In genomic region chr4:25233737-25234389, GRCh38 we compare ENCODE assay signal across 8 cellular contexts. TPM values are rescaled to one million over a fixed set of nuclear protein-coding genes. Genes with fewer than 3 reads are reported as not detected.
DNase-seq lines count a peak whose midpoint lies in the region; ATAC-seq and TF ChIP-seq lines count a peak whose summit lies in the region.

PI4K2B (plus strand) TSS chr4:25234033; CDS start chr4:25234164, 131 bp downstream.

- intact Hi-C loops in testis (cut with DNase I; ENCODE audit: low total_unique reads) = no loop called here

- CTCF ChIA-PET in activated naive CD4-positive, alpha-beta T cell treated with anti-CD3 and anti-CD28 coated beads, Interleukin-2, amount 10 ng/mL, durations not matched to agents 7 days and 5 days (lab: Charles Lee) = interaction anchor here (1.1 to 3.6 kb wide), 3 partner anchors 21 to 79 kb away, joined by 3 to 13 read pairs (median 13); partner anchors contain the start of genes SEPSECS and ZCCHC4

- H3K36me3 Mint-ChIP-seq in HFFc6 (ENCODE audit: low read depth) = peaks cover 42% of the 10 kb centered on the region
- H3K36me3 Mint-ChIP-seq in activated naive CD4-positive, alpha-beta T cell treated with anti-CD3 and anti-CD28 coated beads, Interleukin-2, amount 10 ng/mL, durations not matched to agents 7 days and 5 days = peaks cover 37% of the 10 kb centered on the region

- H3K4me1 ChIP-seq in testis = no peaks in the 10 kb centered on the region

- H3K36me3 ChIP-seq in SK-N-MC (ENCODE audit: insufficient read depth, low read length) = no peaks in the 10 kb centered on the region
- no peaks in the 10 kb centered on the region for H3K36me3 ChIP-seq in testis (ENCODE audit: low read depth, missing control alignments)

- H3K27me3 Mint-ChIP-seq in HFFc6 (ENCODE audit: insufficient read depth) = no peaks in the 10 kb centered on the region; the same call in 1 of the 2 replicates
- H3K27me3 Mint-ChIP-seq in activated naive CD4-positive, alpha-beta T cell treated with anti-CD3 and anti-CD28 coated beads, Interleukin-2, amount 10 ng/mL, durations not matched to agents 7 days and 5 days = no peaks in the 10 kb centered on the region

- peaks cover 27% of the 10 kb centered on the region for H3K4me1 Mint-ChIP-seq in HFFc6 (ENCODE audit: low read depth)
- peaks cover 40% of the 10 kb centered on the region for H3K4me1 Mint-ChIP-seq in activated naive CD4-positive, alpha-beta T cell treated with anti-CD3 and anti-CD28 coated beads, Interleukin-2, amount 10 ng/mL, durations not matched to agents 7 days and 5 days

- H3K27ac Mint-ChIP-seq in HFFc6 = peak within 1 kb of the TSS; percentile 79
- peak within 1 kb of the TSS; percentile 96 for H3K27ac Mint-ChIP-seq in activated naive CD4-positive, alpha-beta T cell treated with anti-CD3 and anti-CD28 coated beads, Interleukin-2, amount 10 ng/mL, durations not matched to agents 7 days and 5 days

- peak; percentile 63 for DNase-seq in GM04504 (ENCODE audit: low read depth)
- peak; percentile 70 for DNase-seq in HFFc6
- peak; percentile 95 for DNase-seq in NB4 (ENCODE audit: low read depth)
- no peak for DNase-seq in SK-N-MC (ENCODE audit: low read depth, low spot score)
- DNase-seq in activated naive CD4-positive, alpha-beta T cell treated with anti-CD3 and anti-CD28 coated beads, Interleukin-2, amount 10 ng/mL, durations not matched to agents 7 days and 5 days = peak; percentile 93
- peak; percentile 95 for DNase-seq in germinal center (ENCODE audit: low spot score)
- peak; percentile 75 for DNase-seq in omental fat pad (ENCODE audit: low spot score)
- DNase-seq in testis = peak; percentile 90

- WGBS in testis, 2 donors = 0 to 1% methylated on average over 28 to 72 of the region's 72 CpGs

- H3K9me3 Mint-ChIP-seq in HFFc6 = peaks cover 28% of the 10 kb centered on the region
- peaks cover 30% of the 10 kb centered on the region for H3K9me3 Mint-ChIP-seq in activated naive CD4-positive, alpha-beta T cell treated with anti-CD3 and anti-CD28 coated beads, Interleukin-2, amount 10 ng/mL, durations not matched to agents 7 days and 5 days

- peak; percentile 87 for ATAC-seq in omental fat pad (ENCODE audit: low FRiP score)

- H3K4me3 ChIP-seq in NB4 (ENCODE audit: low read depth, low read length) (peak within 1 kb of the TSS; percentile 83), SK-N-MC (peak within 1 kb of the TSS; percentile 84), testis (peak within 1 kb of the TSS; percentile 96 to 99)

- TF ChIP-seq POLR2A in NB4 (IDR thresholded peaks at IDR 0.05; ENCODE audit: extremely low read depth, insufficient read length) (peak; percentile 96), testis (IDR thresholded peaks at IDR 0.05) (peak; percentile 59)

- TF ChIP-seq CTCF in HFFc6 (IDR thresholded peaks at IDR 0.05) (no peak), NB4 (IDR thresholded peaks at IDR 0.05; ENCODE audit: low read depth, low read length) (no peak), omental fat pad (IDR thresholded peaks at IDR 0.05) (no peak), testis (IDR thresholded peaks at IDR 0.05) (peak in 2 of 3 experiments; percentile 13 to 19)

- no peaks in the 10 kb centered on the region for H3K27me3 ChIP-seq in testis

- peak within 1 kb of the TSS; percentile 73 for H3K9ac ChIP-seq in SK-N-MC (ENCODE audit: insufficient read length)

- H3K4me3 Mint-ChIP-seq in HFFc6 = peak within 1 kb of the TSS; percentile 89
- peak within 1 kb of the TSS; percentile 85 for H3K4me3 Mint-ChIP-seq in activated naive CD4-positive, alpha-beta T cell treated with anti-CD3 and anti-CD28 coated beads, Interleukin-2, amount 10 ng/mL, durations not matched to agents 7 days and 5 days

- H3K9me3 ChIP-seq in SK-N-MC (ENCODE audit: low read depth, low read length) = no peaks in the 10 kb centered on the region
- H3K9me3 ChIP-seq in testis = no peaks in the 10 kb centered on the region

- H3K27ac ChIP-seq in SK-N-MC = no peak within 1 kb of the TSS
- peak within 1 kb of the TSS; percentile 95 to 98 for H3K27ac ChIP-seq in testis

RNA-seq across cellular contexts. Expression of gene PI4K2B, which starts in this region (rescaled TPM):
- 10 to 100 TPM; 28.3 to 33.8 (median 30.5) TPM for total RNA-seq in HFFc6 (2021; fragmentation: NEBNext Ultra II Directional; extraction: Animal tissue kit (Norgen Biotek cat#: 25700))
- total RNA-seq in omental fat pad = 10 to 100 TPM in 3 of 4 donors, 1 to 10 TPM in 1; 8.0 to 16.6 (median 15.0) TPM
- total RNA-seq in testis = 10 to 100 TPM; 18.9 to 19.9 TPM
- polyA plus RNA-seq in testis (ENCODE audit: insufficient read depth, low read depth, low replicate concordance) = 11.5 TPM

Comparison
In these comparisons a context has a peak if more than half of its experiments do, and no peak if none do; other contexts are left out.
1. CTCF ChIP-seq: peak in testis (2 of 3); none in HFFc6 (single experiment), NB4 (single experiment) and omental fat pad (0 of 3).
2. Peak in every context shown above with its lines, with median percentiles within 50 percentile points of each other: H3K4me3 ChIP-seq.